1 cellular context compared by ENCODE assay signal in genomic region chr7:128265156-128265905, GRCh38.
TF ChIP-seq lines count a peak whose summit lies in the region.

No MANE protein-coding gene starts in this region.

TF ChIP-seq in SK-N-SH treated with all-trans-retinoic acid at 6 μM for 48 hours, 23 proteins besides CTCF, POLR2A, EP300 and RAD21 (continued from another document):
- TF ChIP-seq PATZ1 (CRISPR knock-in tag; IDR thresholded peaks at IDR 0.05; ENCODE audit: borderline replicate concordance) (no peak), TOX (CRISPR knock-in tag; IDR thresholded peaks at IDR 0.05; ENCODE audit: borderline replicate concordance) (no peak), OSR1 (CRISPR knock-in tag; IDR thresholded peaks at IDR 0.05) (no peak)
TF ChIP-seq in SK-N-SH treated with all-trans-retinoic acid at 6 μM for 48 hours: peak in this region for 0.
